1 cellular context compared by ENCODE assay signal in the genomic region with DNA sequence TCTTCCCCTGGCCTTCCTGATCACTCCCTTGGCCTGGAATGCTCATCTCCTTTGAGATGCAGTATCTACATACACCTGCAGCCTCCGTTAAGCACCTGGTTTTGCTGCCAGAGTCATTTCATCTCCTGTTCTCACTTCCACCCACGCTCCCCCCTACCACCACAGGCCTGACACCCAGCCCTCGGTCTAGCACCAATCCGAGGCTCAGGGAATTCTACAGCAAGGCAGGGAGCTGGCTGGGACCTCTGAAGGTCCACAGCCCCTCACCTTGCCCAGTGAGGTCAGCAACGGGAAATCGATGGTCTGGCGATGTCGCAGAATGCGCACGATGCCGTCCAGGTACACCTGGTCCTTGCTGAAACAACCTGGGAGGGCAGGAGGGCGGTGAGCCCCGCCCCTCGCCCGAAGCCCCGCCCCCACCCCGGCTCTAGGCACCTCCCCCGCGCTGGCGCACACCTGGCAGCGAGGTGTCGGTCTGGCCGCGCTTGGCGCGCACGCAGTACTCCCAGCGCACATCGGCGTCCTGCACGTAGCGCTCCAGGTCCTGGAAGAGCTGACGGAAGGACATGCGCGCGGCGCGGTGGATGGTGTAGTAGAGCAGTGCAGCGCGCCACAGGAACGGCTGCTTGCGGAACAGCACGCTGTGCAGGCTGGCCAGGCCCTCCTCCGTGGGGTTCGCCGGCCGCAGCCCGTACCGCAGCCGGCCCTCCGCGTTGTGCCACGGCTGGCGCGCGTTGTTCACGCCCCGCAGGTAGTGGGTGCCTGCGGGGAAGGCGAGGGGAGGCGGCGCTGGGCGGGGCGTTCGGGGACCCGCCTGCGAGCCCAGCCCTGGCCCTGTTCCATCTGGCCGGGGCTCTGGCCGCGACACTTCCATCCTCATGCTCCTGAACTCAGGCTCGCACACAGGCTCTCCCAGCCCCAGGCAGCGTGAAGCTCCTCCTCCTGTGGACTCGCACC.
TF ChIP-seq lines count a peak whose summit lies in the region.

No MANE protein-coding gene starts in this region.

TF ChIP-seq in HEK293, 187 proteins besides CTCF, POLR2A, EP300 and RAD21 (continued from another document):
- peak; percentile 90 for TF ChIP-seq ZBTB26 (tag by site-specific recombination; optimal IDR thresholded peaks at IDR 0.05)
- TF ChIP-seq, protein P1, sequence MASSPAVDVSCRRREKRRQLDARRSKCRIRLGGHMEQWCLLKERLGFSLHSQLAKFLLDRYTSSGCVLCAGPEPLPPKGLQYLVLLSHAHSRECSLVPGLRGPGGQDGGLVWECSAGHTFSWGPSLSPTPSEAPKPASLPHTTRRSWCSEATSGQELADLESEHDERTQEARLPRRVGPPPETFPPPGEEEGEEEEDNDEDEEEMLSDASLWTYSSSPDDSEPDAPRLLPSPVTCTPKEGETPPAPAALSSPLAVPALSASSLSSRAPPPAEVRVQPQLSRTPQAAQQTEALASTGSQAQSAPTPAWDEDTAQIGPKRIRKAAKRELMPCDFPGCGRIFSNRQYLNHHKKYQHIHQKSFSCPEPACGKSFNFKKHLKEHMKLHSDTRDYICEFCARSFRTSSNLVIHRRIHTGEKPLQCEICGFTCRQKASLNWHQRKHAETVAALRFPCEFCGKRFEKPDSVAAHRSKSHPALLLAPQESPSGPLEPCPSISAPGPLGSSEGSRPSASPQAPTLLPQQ (tag by site-specific recombination; IDR thresholded peaks at IDR 0.05): peak; percentile 34; the same call in 1 of the 2 replicates
- no peak for TF ChIP-seq ZNF266 (tag by site-specific recombination; IDR thresholded peaks at IDR 0.05; ENCODE audit: low read depth)
- no peak for TF ChIP-seq ZNF747 (tag by site-specific recombination; IDR thresholded peaks at IDR 0.05)
- TF ChIP-seq ZNF350 (tag by site-specific recombination; IDR thresholded peaks at IDR 0.05): no peak
- TF ChIP-seq ZNF280D (tag by site-specific recombination; IDR thresholded peaks at IDR 0.05): no peak
- TF ChIP-seq, protein P2, sequence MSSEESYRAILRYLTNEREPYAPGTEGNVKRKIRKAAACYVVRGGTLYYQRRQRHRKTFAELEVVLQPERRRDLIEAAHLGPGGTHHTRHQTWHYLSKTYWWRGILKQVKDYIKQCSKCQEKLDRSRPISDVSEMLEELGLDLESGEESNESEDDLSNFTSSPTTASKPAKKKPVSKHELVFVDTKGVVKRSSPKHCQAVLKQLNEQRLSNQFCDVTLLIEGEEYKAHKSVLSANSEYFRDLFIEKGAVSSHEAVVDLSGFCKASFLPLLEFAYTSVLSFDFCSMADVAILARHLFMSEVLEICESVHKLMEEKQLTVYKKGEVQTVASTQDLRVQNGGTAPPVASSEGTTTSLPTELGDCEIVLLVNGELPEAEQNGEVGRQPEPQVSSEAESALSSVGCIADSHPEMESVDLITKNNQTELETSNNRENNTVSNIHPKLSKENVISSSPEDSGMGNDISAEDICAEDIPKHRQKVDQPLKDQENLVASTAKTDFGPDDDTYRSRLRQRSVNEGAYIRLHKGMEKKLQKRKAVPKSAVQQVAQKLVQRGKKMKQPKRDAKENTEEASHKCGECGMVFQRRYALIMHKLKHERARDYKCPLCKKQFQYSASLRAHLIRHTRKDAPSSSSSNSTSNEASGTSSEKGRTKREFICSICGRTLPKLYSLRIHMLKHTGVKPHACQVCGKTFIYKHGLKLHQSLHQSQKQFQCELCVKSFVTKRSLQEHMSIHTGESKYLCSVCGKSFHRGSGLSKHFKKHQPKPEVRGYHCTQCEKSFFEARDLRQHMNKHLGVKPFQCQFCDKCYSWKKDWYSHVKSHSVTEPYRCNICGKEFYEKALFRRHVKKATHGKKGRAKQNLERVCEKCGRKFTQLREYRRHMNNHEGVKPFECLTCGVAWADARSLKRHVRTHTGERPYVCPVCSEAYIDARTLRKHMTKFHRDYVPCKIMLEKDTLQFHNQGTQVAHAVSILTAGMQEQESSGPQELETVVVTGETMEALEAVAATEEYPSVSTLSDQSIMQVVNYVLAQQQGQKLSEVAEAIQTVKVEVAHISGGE (tag by site-specific recombination; conservative IDR thresholded peaks at IDR 0.05; ENCODE audit: low read depth): peak; percentile 23; the same call in 1 of the 2 replicates
- TF ChIP-seq ZIC2 (tag by site-specific recombination; IDR thresholded peaks at IDR 0.05): peak; percentile 94
- TF ChIP-seq, protein P3, sequence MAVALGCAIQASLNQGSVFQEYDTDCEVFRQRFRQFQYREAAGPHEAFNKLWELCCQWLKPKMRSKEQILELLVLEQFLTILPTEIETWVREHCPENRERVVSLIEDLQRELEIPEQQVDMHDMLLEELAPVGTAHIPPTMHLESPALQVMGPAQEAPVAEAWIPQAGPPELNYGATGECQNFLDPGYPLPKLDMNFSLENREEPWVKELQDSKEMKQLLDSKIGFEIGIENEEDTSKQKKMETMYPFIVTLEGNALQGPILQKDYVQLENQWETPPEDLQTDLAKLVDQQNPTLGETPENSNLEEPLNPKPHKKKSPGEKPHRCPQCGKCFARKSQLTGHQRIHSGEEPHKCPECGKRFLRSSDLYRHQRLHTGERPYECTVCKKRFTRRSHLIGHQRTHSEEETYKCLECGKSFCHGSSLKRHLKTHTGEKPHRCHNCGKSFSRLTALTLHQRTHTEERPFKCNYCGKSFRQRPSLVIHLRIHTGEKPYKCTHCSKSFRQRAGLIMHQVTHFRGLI (tag by site-specific recombination; IDR thresholded peaks at IDR 0.05): peak; percentile 66
- TF ChIP-seq GLIS2 (tag by site-specific recombination; IDR thresholded peaks at IDR 0.05): 0 out of 2 replicates have a peak, but pooled peaks have one; percentile 29
- peak; percentile 91 for TF ChIP-seq ZNF600 (tag by site-specific recombination; IDR thresholded peaks at IDR 0.05)
- TF ChIP-seq SP3 (tag by site-specific recombination; IDR thresholded peaks at IDR 0.05): peak; percentile 73
- peak; percentile 63 for TF ChIP-seq SP2 (tag by site-specific recombination; IDR thresholded peaks at IDR 0.05)
- 0 out of 2 replicates have a peak, but pooled peaks have one; percentile 45 for TF ChIP-seq ZBTB6 (tag by site-specific recombination; IDR thresholded peaks at IDR 0.05)
- peak; percentile 29; the same call in 1 of the 2 replicates for TF ChIP-seq ZNF76 (tag by site-specific recombination; IDR thresholded peaks at IDR 0.05; ENCODE audit: borderline replicate concordance, low read depth)
- peak; percentile 56; the same call in 1 of the 2 replicates for TF ChIP-seq ZNF660 (tag by site-specific recombination; IDR thresholded peaks at IDR 0.05)
- peak; percentile 75 for TF ChIP-seq ZBTB17 (tag by site-specific recombination; IDR thresholded peaks at IDR 0.05)
